11 cellular contexts compared by ENCODE assay signal in the genomic region with DNA sequence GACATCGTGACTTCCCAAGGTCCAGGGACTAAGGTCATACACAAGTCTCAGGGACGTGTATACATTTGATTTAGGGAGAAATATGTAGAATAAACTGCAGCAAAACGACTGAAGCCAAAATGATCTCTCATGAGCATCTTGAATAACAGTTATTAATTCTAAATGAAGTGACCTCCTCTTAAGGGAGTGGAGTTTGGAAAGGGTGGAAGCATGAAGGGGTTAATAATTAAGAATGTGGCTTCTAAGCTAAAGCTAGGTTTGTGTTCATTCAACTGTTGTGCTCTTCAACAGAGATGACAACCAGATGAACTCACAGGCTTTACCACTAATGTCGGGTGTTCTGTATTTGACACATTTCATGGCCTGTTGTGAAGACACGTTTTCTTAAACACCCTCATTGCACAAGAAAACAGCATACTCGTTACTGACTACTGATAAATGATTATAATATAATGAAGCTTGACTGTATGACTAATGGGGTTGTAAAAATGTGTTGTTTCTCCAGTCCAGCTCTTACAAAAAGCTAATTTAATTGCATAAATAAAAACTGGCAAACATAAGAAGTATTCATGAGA. TPM values are rescaled to one million over a fixed set of nuclear protein-coding genes. Genes with fewer than 3 reads are reported as not detected.
DNase-seq lines count a peak whose midpoint lies in the region; ATAC-seq, FAIRE-seq and TF ChIP-seq lines count a peak whose summit lies in the region.
"Had no signal": no experiment of that assay in that cellular context is flagged by ENCODE, and none has a peak within 500 bp of the region (broad histone marks: within the 10 kb centered on the region; RNA-seq: fewer than 3 reads in every experiment).

No MANE protein-coding gene starts in this region.

- no peak overlapping the region; the same call in 2 of the 3 replicates for H3K27ac ChIP-seq in K562 (ENCODE audit: extremely low read depth, low read depth, low read length)
- peak overlapping the region; percentile 79 to 82 (median 81) for H3K27ac ChIP-seq in transverse colon
- H3K27ac ChIP-seq: brain microvascular endothelial cell had no signal

- TF ChIP-seq CTCF in K562 (IDR thresholded peaks at IDR 0.05 in 2 of 3, conservative IDR thresholded peaks at IDR 0.05 in 1 of 3; ENCODE audit: insufficient read depth in 2 of 3, low read depth in 1 of 3, low read length in 3 of 3) (no peak), transverse colon (IDR thresholded peaks at IDR 0.05) (no peak)

- no peak for TF ChIP-seq RAD21 in K562 (CRISPR knock-in tag; conservative IDR thresholded peaks at IDR 0.05 in 1 of 2, IDR thresholded peaks at IDR 0.05 in 1 of 2)

- H3K9ac ChIP-seq in K562 (ENCODE audit: insufficient read depth in 1 of 2, low read depth in 2 of 2, low read length in 2 of 2): peak overlapping the region; percentile 55 to 94

- H3K79me2 ChIP-seq in K562 (ENCODE audit: control insufficient read depth, insufficient read depth, low read length): peaks cover 55% of the 10 kb centered on the region

- FAIRE-seq in K562 (lab: Jason Lieb, UNC): no peak

- DNase-seq in Right ventricle myocardium superior: no peak
- no peak for DNase-seq in cardiac septum (ENCODE audit: low spot score)
- no peak for DNase-seq in K562 (ENCODE audit: extremely low read depth in 1 of 4, low spot score in 3 of 4)
- DNase-seq in kidney tubule cell (ENCODE audit: low spot score): peak; percentile 76
- no peak for DNase-seq in transverse colon
- DNase-seq in GDM1 (lab: John Stamatoyannopoulos, UW): no peak
- no peak for DNase-seq in GM03348 (ENCODE audit: low spot score)
- no peak for DNase-seq in NCI-H2227 treated with DMSO at 0.1 percent for 48 hours (lab: John Stamatoyannopoulos, UW)
- DNase-seq: brain microvascular endothelial cell had no signal

- ATAC-seq in Right ventricle myocardium superior (ENCODE audit: poor library complexity) (peak; percentile 11), K562 (no peak)

- WGBS in K562 (ENCODE audit: insufficient coverage, low coverage, missing lambda C conversion rate): 7% methylated on average over 6 of the region's 6 CpGs
- WGBS in transverse colon (ENCODE audit: low coverage in 1 of 2), 2 donors: 12 to 16% methylated on average over 3 to 6 of the region's 6 CpGs

- H4K20me1 ChIP-seq in K562 (replicated peaks; ENCODE audit: control insufficient read depth, insufficient read depth, low read length): no peaks in the 10 kb centered on the region

- peak overlapping the region; percentile 77 for H2AFZ ChIP-seq in K562 (ENCODE audit: low read depth, low read length)

- no peaks in the 10 kb centered on the region for H3K9me3 ChIP-seq in K562 (replicated peaks; ENCODE audit: control insufficient read depth, insufficient read depth, low read depth, low read length)
- no peaks in the 10 kb centered on the region for H3K9me3 ChIP-seq in transverse colon
- H3K9me3 ChIP-seq: vagina had no signal

- H3K4me2 ChIP-seq in K562 (ENCODE audit: insufficient read depth, low read length): peak overlapping the region; percentile 77

- TSS peak; percentile 43 for BruUV-seq in K562 (replicated peaks; lab: Mats Ljungman, UMichigan)

- H3K9me1 ChIP-seq in K562 (ENCODE audit: control insufficient read depth, insufficient read depth, low read length): no peaks in the 10 kb centered on the region

- TF ChIP-seq EP300 in K562 (IDR thresholded peaks at IDR 0.05; ENCODE audit: low read length) (no peak), transverse colon (IDR thresholded peaks at IDR 0.05; ENCODE audit: low read depth) (no peak)

- H3K4me3 ChIP-seq in K562 (peak overlapping the region; percentile 64), transverse colon (peak overlapping the region in 3 of 4 donors; percentile 53 to 69 (median 58))

- H3K4me1 ChIP-seq in K562 (replicated peaks in 1 of 2; ENCODE audit: control insufficient read depth in 2 of 2, insufficient read depth in 2 of 2, low read length in 2 of 2) (peaks cover 35% of the 10 kb centered on the region in 2 experiments; a peak in 4 of 5 replicates), transverse colon (peaks cover 0 to 31% (median 23%) of the 10 kb centered on the region in 4 donors)

- intact Hi-C loops in Right ventricle myocardium superior (cut with DNase I) (loop anchor here (5.0 to 10.0 kb wide), 2 partner anchors 110 to 178 kb away; no protein-coding TSS in a partner anchor), cardiac septum (cut with DNase I) (loop anchor here (5.0 kb wide), 3 partner anchors 33 to 108 kb away; no protein-coding TSS in a partner anchor), K562 (cut with micrococcal nuclease) (loop anchor here (5.0 kb wide), 1 partner anchor 52 kb away; no protein-coding TSS in a partner anchor), transverse colon (cut with DNase I; ENCODE audit: low total_unique reads) (no loop called here)

- POLR2A ChIA-PET in K562 (lab: Yijun Ruan, JAX): interaction anchor here (0.6 to 3.9 kb wide), 10 partner anchors 9 to 164 kb away, joined by 3 to 20 read pairs (median 3); no protein-coding TSS in a partner anchor

- in situ Hi-C loops in K562 (cut with MboI): no loop called here
- in situ Hi-C loops in transverse colon (cut with MboI; ENCODE audit: low pct_ligation_motif_present in 1 of 4, low pct_unique_long_range_greater_than_20kb in 1 of 4, low sequenced_read_pairs in 3 of 4): no loop called here

- CTCF ChIA-PET in K562 (lab: Yijun Ruan, JAX; ENCODE audit: low intra/inter-chr PET ratio): no interaction called here

- H3K36me3 ChIP-seq in K562 (ENCODE audit: control insufficient read depth, insufficient read depth, low read length) (no peaks in the 10 kb centered on the region; the same call in 2 of the 3 replicates), transverse colon (no peaks in the 10 kb centered on the region)
- H3K36me3 ChIP-seq: brain microvascular endothelial cell, vagina had no signal

- no peak for TF ChIP-seq POLR2A in K562 (conservative IDR thresholded peaks at IDR 0.05)
- TF ChIP-seq POLR2A in transverse colon (IDR thresholded peaks at IDR 0.05): no peak

- H3K27me3 ChIP-seq in K562 (ENCODE audit: control insufficient read depth in 2 of 2, insufficient read depth in 2 of 2, low read length in 2 of 2): peaks cover 6 to 18% of the 10 kb centered on the region in 2 experiments; a peak in 4 of 5 replicates
- H3K27me3 ChIP-seq in transverse colon: peaks cover 68% of the 10 kb centered on the region

TF ChIP-seq in K562, 482 proteins besides CTCF, POLR2A, EP300 and RAD21:
- TF ChIP-seq CEBPB (tag; IDR thresholded peaks at IDR 0.05): peak; percentile 30; the same call in 1 of the 2 replicates
- TF ChIP-seq CBX8 (IDR thresholded peaks at IDR 0.05; ENCODE audit: borderline replicate concordance, extremely low read depth, low read depth, low read length, poor library complexity, severe bottlenecking): peak; percentile 96
- TF ChIP-seq ZNF436 (CRISPR knock-in tag; IDR thresholded peaks at IDR 0.05): no peak
- no peak for TF ChIP-seq PHB2 (IDR thresholded peaks at IDR 0.05; ENCODE audit: low read depth)
- peak; percentile 21 for TF ChIP-seq ZFP36 (IDR thresholded peaks at IDR 0.05; ENCODE audit: low read depth, low read length, partially characterized antibody)
- TF ChIP-seq EZH2 (IDR thresholded peaks at IDR 0.05; ENCODE audit: borderline replicate concordance, low read depth, low read length): 0 out of 2 replicates have a peak, but pooled peaks have one; percentile 46
- TF ChIP-seq GATAD2B (IDR thresholded peaks at IDR 0.05; ENCODE audit: borderline replicate concordance): no peak
- no peak for TF ChIP-seq CBX2 (IDR thresholded peaks at IDR 0.05; ENCODE audit: insufficient read depth, low read length, poor library complexity, severe bottlenecking)
- no peak for TF ChIP-seq ZNF444 (CRISPR knock-in tag; IDR thresholded peaks at IDR 0.05)
- TF ChIP-seq NCOA6 (IDR thresholded peaks at IDR 0.05): peak; percentile 6; the same call in 1 of the 2 replicates

RNA-seq across cellular contexts. Expression of a gene that starts 1.5 kb away (rescaled TPM):
- total RNA-seq in Right ventricle myocardium superior: 131 TPM
- 91.5 TPM for total RNA-seq in cardiac septum
- total RNA-seq in K562 (2011; cell fraction: chromatin; rRNA removed; ENCODE audit: low replicate concordance): 4.2 and 9.2 TPM in 2 replicates
- 3.2 and 3.8 TPM in 2 replicates for total RNA-seq in K562 (2011; cell fraction: nucleolus; rRNA removed)
- total RNA-seq in K562 (2011; cell fraction: nucleoplasm; rRNA removed): 9.5 and 13.9 TPM in 2 replicates
- total RNA-seq in K562 (2014; rRNA removed): 10.1 and 11.6 TPM in 2 replicates
- 13.0 and 15.7 TPM in 2 replicates for total RNA-seq in K562 (2014; rRNA removed; fragmentation: Illumina TruSeq; extraction: Trizol)
- 3.8 and 4.5 TPM in 2 replicates for total RNA-seq in K562 (2015; rRNA removed; fragmentation: Illumina TruSeq; extraction: Trizol)
- 14.1 and 15.6 TPM in 2 replicates for total RNA-seq in K562 (2021)
- polyA plus RNA-seq in K562 (2011; rRNA removed): 16.6 and 21.9 TPM in 2 replicates
- 6.1 and 15.7 TPM in 2 replicates for polyA plus RNA-seq in K562 (2011; cell fraction: cytosol; rRNA removed)
- polyA plus RNA-seq in K562 (2011; cell fraction: nucleus; rRNA removed): 3.4 and 8.0 TPM in 2 replicates
- 7.3 and 8.7 TPM in 2 replicates for polyA plus RNA-seq in K562 (2012)
- polyA plus RNA-seq in K562 (2014; fragmentation: Illumina TruSeq; extraction: Trizol): 11.9 and 12.2 TPM in 2 replicates
- 10 to 100 TPM in 1 of 2 experiments, 1 to 10 TPM in 1; 8.1 to 14.5 TPM for polyA plus RNA-seq in K562 (2014; fragmentation: Nextera tagmentation; extraction: Ambion mirVana)
- polyA plus RNA-seq in K562 (2014; rRNA removed): 9.7 and 11.7 TPM in 2 replicates
- 13.8 and 22.7 TPM in 2 replicates for polyA minus RNA-seq in K562 (2011; rRNA and poly(A)+ RNA removed)
- polyA minus RNA-seq in K562 (2011; cell fraction: cytosol; rRNA and poly(A)+ RNA removed): 5.2 and 5.3 TPM in 2 replicates
- 2.8 and 5.3 TPM in 2 replicates for polyA minus RNA-seq in K562 (2011; cell fraction: nucleus; rRNA and poly(A)+ RNA removed)
- total RNA-seq in transverse colon: 10 to 100 TPM in 3 of 4 donors, 1 to 10 TPM in 1; 1.2 to 64.5 (median 38.8) TPM
- total RNA-seq: H4 had no signal
